ENCODE assay signal across 8 cellular contexts in genomic region chr2:27582695-27583389, GRCh38. TPM values are rescaled to one million over a fixed set of nuclear protein-coding genes. Genes with fewer than 3 reads are reported as not detected.
A peak's percentile ranks its signal among the peaks of the same experiment; 100 is the strongest.
DNase-seq lines count a peak whose midpoint lies in the region; ATAC-seq and TF ChIP-seq lines count a peak whose summit lies in the region.

Gene ZNF512, plus strand, starts transcription at chr2:27583042. Its CDS starts 71 bp downstream, at chr2:27583113.

- H3K27me3 ChIP-seq in heart right ventricle = no peaks in the 10 kb centered on the region
- H3K27me3 ChIP-seq in transverse colon = no peaks in the 10 kb centered on the region

- intact Hi-C loops in heart right ventricle (cut with DNase I) = loop anchor here in 2 of 10 donors (5.0 to 10.0 kb wide), 3 partner anchors 88 to 158 kb away; partner anchors contain the start of genes FNDC4 (in 1 of the 2), GCKR (in 1 of the 2) and NRBP1 (in 1 of the 2)
- intact Hi-C loops in transverse colon (cut with DNase I; ENCODE audit: low total_unique reads) = loop anchor here (5.0 kb wide), 1 partner anchor 96 kb away; the partner anchor contains the start of gene IFT172

- peak within 1 kb of the TSS in 9 of 10 donors; percentile 40 to 85 (median 75) for H3K27ac ChIP-seq in heart right ventricle
- H3K27ac ChIP-seq in transverse colon = peak within 1 kb of the TSS; percentile 53 to 86 (median 78)

- peaks cover 0 to 33% (median 12%) of the 10 kb centered on the region in 11 donors for H3K9me3 ChIP-seq in heart right ventricle
- no peaks in the 10 kb centered on the region for H3K9me3 ChIP-seq in transverse colon

- no peaks in the 10 kb centered on the region for H3K36me3 ChIP-seq in heart right ventricle
- no peaks in the 10 kb centered on the region for H3K36me3 ChIP-seq in transverse colon

- H3K4me1 ChIP-seq in heart right ventricle (peaks cover 0 to 34% (median 20%) of the 10 kb centered on the region in 9 donors), transverse colon (peaks cover 11 to 33% (median 16%) of the 10 kb centered on the region in 4 donors)

- peak within 1 kb of the TSS; percentile 90 for H3K27ac Mint-ChIP-seq in activated naive CD8-positive, alpha-beta T cell treated with anti-CD3 and anti-CD28 coated beads, Interleukin-2, amount 50 U/mL, for 24 hours

- TF ChIP-seq CTCF in GM12874 (IDR thresholded peaks at IDR 0.05; ENCODE audit: insufficient read depth, low read depth, low read length) (0 out of 2 replicates have a peak, but pooled peaks have one; percentile 10), heart right ventricle (IDR thresholded peaks at IDR 0.05) (peak in 1 of 9 donors; percentile 10), transverse colon (IDR thresholded peaks at IDR 0.05) (peak in 1 of 5 experiments; percentile 12)

- peaks cover 46% of the 10 kb centered on the region for H3K4me1 Mint-ChIP-seq in activated naive CD8-positive, alpha-beta T cell treated with anti-CD3 and anti-CD28 coated beads, Interleukin-2, amount 50 U/mL, for 24 hours

- DNase-seq in NCI-H128 (lab: John Stamatoyannopoulos, UW; ENCODE audit: unreplicated experiment) (peak; percentile 68), SW480 (ENCODE audit: low spot score) (peak; percentile 97), heart right ventricle (peak; percentile 89), pons (ENCODE audit: low spot score) (peak; percentile 86), transverse colon (peak; percentile 88)
- peak; percentile 87 for DNase-seq in activated naive CD8-positive, alpha-beta T cell treated with anti-CD3 and anti-CD28 coated beads, Interleukin-2, amount 50 U/mL, for 24 hours

- 1% methylated on average over 38 of the region's 38 CpGs for WGBS in heart right ventricle, 2 donors
- 0 to 4% methylated on average over 4 to 38 of the region's 38 CpGs for WGBS in transverse colon (ENCODE audit: low coverage in 1 of 2), 2 donors

- ATAC-seq in HG02678 (IDR thresholded peaks at IDR 0.05; ENCODE audit: unreplicated experiment) = peak; percentile 95
- ATAC-seq in activated naive CD8-positive, alpha-beta T cell treated with anti-CD3 and anti-CD28 coated beads, Interleukin-2, amount 50 U/mL, for 24 hours = peak; percentile 90
- ATAC-seq in heart right ventricle = peak; percentile 95 to 98 (median 97)

- H3K4me3 Mint-ChIP-seq in activated naive CD8-positive, alpha-beta T cell treated with anti-CD3 and anti-CD28 coated beads, Interleukin-2, amount 50 U/mL, for 24 hours = peak within 1 kb of the TSS; percentile 95

- peaks cover 28% of the 10 kb centered on the region for H3K36me3 Mint-ChIP-seq in activated naive CD8-positive, alpha-beta T cell treated with anti-CD3 and anti-CD28 coated beads, Interleukin-2, amount 50 U/mL, for 24 hours (ENCODE audit: low read depth)

- in situ Hi-C loops in transverse colon (cut with MboI; ENCODE audit: low pct_ligation_motif_present in 1 of 4, low pct_unique_long_range_greater_than_20kb in 1 of 4, low sequenced_read_pairs in 3 of 4) = no loop called here

- H3K9me3 Mint-ChIP-seq in activated naive CD8-positive, alpha-beta T cell treated with anti-CD3 and anti-CD28 coated beads, Interleukin-2, amount 50 U/mL, for 24 hours = peaks cover 11% of the 10 kb centered on the region

- peak; percentile 22 for TF ChIP-seq POLR2A in transverse colon (IDR thresholded peaks at IDR 0.05)

- TF ChIP-seq EP300 in transverse colon (IDR thresholded peaks at IDR 0.05; ENCODE audit: low read depth) = no peak

- peak within 1 kb of the TSS; percentile 45 to 91 (median 72) for H3K4me3 ChIP-seq in heart right ventricle
- peak within 1 kb of the TSS; percentile 42 to 88 (median 54) for H3K4me3 ChIP-seq in transverse colon

- no peaks in the 10 kb centered on the region for H3K27me3 Mint-ChIP-seq in activated naive CD8-positive, alpha-beta T cell treated with anti-CD3 and anti-CD28 coated beads, Interleukin-2, amount 50 U/mL, for 24 hours

RNA-seq across cellular contexts. Expression of gene ZNF512, which starts in this region (rescaled TPM):
- 10 to 100 TPM; 15.1 to 27.7 (median 20.3) TPM for total RNA-seq in heart right ventricle
- 10 to 100 TPM; 10.2 to 10.5 TPM for polyA plus RNA-seq in heart right ventricle
- 10 to 100 TPM in 3 of 4 donors, 1 to 10 TPM in 1; 9.2 to 33.3 (median 20.2) TPM for total RNA-seq in transverse colon

Comparison
In these comparisons a context has a peak if more than half of its experiments do, and no peak if none do; other contexts are left out.
1. Peak in every context shown above with its lines: DNase-seq, ATAC-seq, H3K4me3 ChIP-seq and H3K27ac ChIP-seq.